ENCODE assay signal across 1 cellular context in the genomic region with DNA sequence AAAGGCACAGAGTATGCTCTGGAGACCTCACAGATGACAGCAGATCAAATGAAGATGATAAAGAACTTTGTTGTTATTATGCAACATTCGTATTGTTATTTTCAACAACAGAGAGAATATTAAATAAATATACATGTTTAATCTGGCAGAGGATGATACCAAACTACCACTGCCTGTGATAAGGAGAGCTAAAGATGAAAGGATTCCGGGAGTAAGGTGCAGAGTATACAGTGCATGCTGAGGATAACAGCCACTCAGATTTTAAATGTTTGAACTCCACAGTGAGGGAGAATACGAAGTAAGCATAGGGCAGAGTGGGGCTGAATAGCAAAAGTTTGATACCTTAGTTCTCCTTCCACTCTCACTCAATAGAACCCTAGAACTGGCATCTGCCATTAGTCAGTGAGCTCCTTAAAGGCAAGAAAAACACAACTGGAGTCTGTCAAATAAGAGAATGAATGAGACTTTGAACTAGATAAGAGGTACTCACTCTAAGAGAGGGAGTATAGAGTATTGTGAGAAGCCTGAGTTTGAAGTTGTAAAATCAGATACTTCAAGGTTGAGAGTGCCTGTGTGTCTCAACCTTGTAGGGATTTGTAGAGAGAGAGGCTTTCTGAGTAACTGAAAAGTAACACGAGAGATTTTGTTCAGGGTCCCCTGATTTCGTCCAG.
A peak's percentile ranks its signal among the peaks of the same experiment; 100 is the strongest.
TF ChIP-seq lines count a peak whose summit lies in the region.

No MANE protein-coding gene starts in this region.

TF ChIP-seq in GM12878, 131 proteins besides CTCF, POLR2A, EP300 and RAD21 (continued from another document):
- TF ChIP-seq, protein P1, sequence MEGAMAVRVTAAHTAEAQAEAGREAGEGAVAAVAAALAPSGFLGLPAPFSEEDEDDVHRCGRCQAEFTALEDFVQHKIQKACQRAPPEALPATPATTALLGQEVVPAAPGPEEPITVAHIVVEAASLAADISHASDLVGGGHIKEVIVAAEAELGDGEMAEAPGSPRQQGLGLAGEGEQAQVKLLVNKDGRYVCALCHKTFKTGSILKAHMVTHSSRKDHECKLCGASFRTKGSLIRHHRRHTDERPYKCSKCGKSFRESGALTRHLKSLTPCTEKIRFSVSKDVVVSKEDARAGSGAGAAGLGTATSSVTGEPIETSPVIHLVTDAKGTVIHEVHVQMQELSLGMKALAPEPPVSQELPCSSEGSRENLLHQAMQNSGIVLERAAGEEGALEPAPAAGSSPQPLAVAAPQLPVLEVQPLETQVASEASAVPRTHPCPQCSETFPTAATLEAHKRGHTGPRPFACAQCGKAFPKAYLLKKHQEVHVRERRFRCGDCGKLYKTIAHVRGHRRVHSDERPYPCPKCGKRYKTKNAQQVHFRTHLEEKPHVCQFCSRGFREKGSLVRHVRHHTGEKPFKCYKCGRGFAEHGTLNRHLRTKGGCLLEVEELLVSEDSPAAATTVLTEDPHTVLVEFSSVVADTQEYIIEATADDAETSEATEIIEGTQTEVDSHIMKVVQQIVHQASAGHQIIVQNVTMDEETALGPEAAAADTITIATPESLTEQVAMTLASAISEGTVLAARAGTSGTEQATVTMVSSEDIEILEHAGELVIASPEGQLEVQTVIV (IDR thresholded peaks at IDR 0.05; ENCODE audit: borderline replicate concordance, partially characterized antibody), result no peak
- TF ChIP-seq CHD2 (IDR thresholded peaks at IDR 0.05; ENCODE audit: borderline replicate concordance, low read depth, low read length) (no peak), MXI1 (IDR thresholded peaks at IDR 0.05; ENCODE audit: low read depth, low read length) (0 out of 2 replicates have a peak, but pooled peaks have one; percentile 20)
